Comparison of ENCODE assay signal across 19 cellular contexts in genomic region chrX:114924846-114925245, GRCh38.
DNase-seq lines count a peak whose midpoint lies in the region; ATAC-seq, FAIRE-seq and TF ChIP-seq lines count a peak whose summit lies in the region.
"Had no signal": no experiment of that assay in that cellular context is flagged by ENCODE, and none has a peak within 500 bp of the region (broad histone marks: within the 10 kb centered on the region; RNA-seq: fewer than 3 reads in every experiment).

No MANE protein-coding gene starts in this region.

- H3K27ac Mint-ChIP-seq in astrocyte (ENCODE audit: unreplicated experiment), result no peak overlapping the region
- H3K27ac Mint-ChIP-seq: activated naive CD8-positive, alpha-beta T cell had no signal

- no peaks in the 10 kb centered on the region for H3K9me3 ChIP-seq in AG04450 (ENCODE audit: control insufficient read depth, insufficient read depth, low read length)
- no peaks in the 10 kb centered on the region for H3K9me3 ChIP-seq in GM23248 (ENCODE audit: low read depth)
- H3K9me3 ChIP-seq in astrocyte (ENCODE audit: insufficient read depth, low read depth, low read length), result no peaks in the 10 kb centered on the region
- H3K9me3 ChIP-seq in esophagus muscularis mucosa, result no peaks in the 10 kb centered on the region
- H3K9me3 ChIP-seq: BLaER1, esophagus squamous epithelium, ovary had no signal

- H3K9me3 Mint-ChIP-seq in astrocyte (ENCODE audit: unreplicated experiment), result no peaks in the 10 kb centered on the region

- in situ Hi-C loops in GM23248 (cut with MboI), result no loop called here

- H3K4me1 ChIP-seq in GM23248 (ENCODE audit: insufficient read depth), result peaks cover 9% of the 10 kb centered on the region
- no peaks in the 10 kb centered on the region for H3K4me1 ChIP-seq in astrocyte (ENCODE audit: insufficient read depth, low read length)
- H3K4me1 ChIP-seq in esophagus muscularis mucosa, result peaks cover 0 to 3% (median 0%) of the 10 kb centered on the region in 4 donors
- H3K4me1 ChIP-seq: BLaER1, esophagus squamous epithelium had no signal

- peaks cover 6% of the 10 kb centered on the region for H3K4me1 Mint-ChIP-seq in astrocyte (ENCODE audit: low read depth, unreplicated experiment)

- FAIRE-seq in astrocyte (lab: Jason Lieb, UNC), result peak; percentile 87
- FAIRE-seq: GM12891 had no signal

- intact Hi-C loops in esophagus muscularis mucosa (cut with DNase I), result no loop called here

- H2AFZ ChIP-seq in GM23248, result no peak overlapping the region; the same call in 1 of the 2 replicates
- H2AFZ ChIP-seq in astrocyte (ENCODE audit: low read depth, low read length), result peak overlapping the region; percentile 26
- H2AFZ ChIP-seq: PC-9 had no signal

- no peak for TF ChIP-seq CTCF in AG04450 (IDR thresholded peaks at IDR 0.05; ENCODE audit: low read depth, low read length)
- no peak for TF ChIP-seq CTCF in astrocyte (IDR thresholded peaks at IDR 0.05; ENCODE audit: insufficient read depth, low read depth, low read length)
- no peak for TF ChIP-seq CTCF in esophagus muscularis mucosa (IDR thresholded peaks at IDR 0.05)

- H3K4me3 ChIP-seq in AG04450 (ENCODE audit: low read depth, low read length) (no peak overlapping the region), GM23248 (no peak overlapping the region), astrocyte (ENCODE audit: insufficient read depth, low read depth, low read length) (no peak overlapping the region), esophagus muscularis mucosa (no peak overlapping the region)
- H3K4me3 ChIP-seq: BLaER1, esophagus squamous epithelium, ovary, PC-9 had no signal

- no peaks in the 10 kb centered on the region for H3K9me2 ChIP-seq in GM23248 (ENCODE audit: insufficient read depth)

- no peak for TF ChIP-seq EP300 in esophagus muscularis mucosa (IDR thresholded peaks at IDR 0.05)

- H3K27me3 ChIP-seq in AG04450 (ENCODE audit: control insufficient read depth, insufficient read depth, low read length), result no peaks in the 10 kb centered on the region
- no peaks in the 10 kb centered on the region for H3K27me3 ChIP-seq in GM23248 (replicated peaks; ENCODE audit: insufficient read depth)
- H3K27me3 ChIP-seq in astrocyte (ENCODE audit: insufficient read depth, low read length), result no peaks in the 10 kb centered on the region
- H3K27me3 ChIP-seq in esophagus muscularis mucosa, result no peaks in the 10 kb centered on the region
- H3K27me3 ChIP-seq: esophagus squamous epithelium, ovary had no signal

- no peaks in the 10 kb centered on the region for H3K79me2 ChIP-seq in GM23248 (ENCODE audit: insufficient read depth)
- H3K79me2 ChIP-seq in astrocyte (ENCODE audit: insufficient read depth, low read length), result no peaks in the 10 kb centered on the region

- H3K4me2 ChIP-seq in GM23248 (ENCODE audit: unreplicated experiment), result peak overlapping the region; percentile 7
- H3K4me2 ChIP-seq in astrocyte (ENCODE audit: low read length), result no peak overlapping the region
- H3K4me2 ChIP-seq: BLaER1, PC-9 had no signal

- no peaks in the 10 kb centered on the region for H3K36me3 Mint-ChIP-seq in astrocyte (ENCODE audit: low read depth, unreplicated experiment)
- H3K36me3 Mint-ChIP-seq: activated naive CD8-positive, alpha-beta T cell had no signal

- H3K36me3 ChIP-seq in GM23248 (ENCODE audit: low read depth), result no peaks in the 10 kb centered on the region
- no peaks in the 10 kb centered on the region for H3K36me3 ChIP-seq in astrocyte (ENCODE audit: insufficient read depth, low read length)
- H3K36me3 ChIP-seq in esophagus muscularis mucosa, result no peaks in the 10 kb centered on the region
- H3K36me3 ChIP-seq: BLaER1, esophagus squamous epithelium, ovary had no signal

- CTCF ChIA-PET in AG04450 (lab: Charles Lee), result interaction anchor here (0.9 kb wide), 1 partner anchor 35 kb away, joined by 3 read pairs; no protein-coding TSS in a partner anchor

- no peak for ATAC-seq in HG02588 (IDR thresholded peaks at IDR 0.05; ENCODE audit: unreplicated experiment)
- ATAC-seq in GM18873 (IDR thresholded peaks at IDR 0.05; ENCODE audit: low FRiP score, unreplicated experiment), result no peak

- H3K27me3 Mint-ChIP-seq in astrocyte (ENCODE audit: low read depth, unreplicated experiment), result no peaks in the 10 kb centered on the region
- H3K27me3 Mint-ChIP-seq: activated naive CD8-positive, alpha-beta T cell had no signal

- no peak overlapping the region for H3K9ac ChIP-seq in GM23248
- no peak overlapping the region for H3K9ac ChIP-seq in astrocyte (ENCODE audit: low read length)
- H3K9ac ChIP-seq: BLaER1 had no signal

- DNase-seq in AG04450 (ENCODE audit: low read depth, low spot score), result peak; percentile 4
- peak; percentile 47 for DNase-seq in GM23248
- DNase-seq in astrocyte (ENCODE audit: low read depth), result peak; percentile 69
- peak; percentile 21 for DNase-seq in iPS-NIHi7 (ENCODE audit: extremely low spot score)
- no peak for DNase-seq in NCI-H345 treated with DMSO at 0.1 percent for 48 hours (lab: John Stamatoyannopoulos, UW; ENCODE audit: unreplicated experiment)
- DNase-seq in esophagus muscularis mucosa (ENCODE audit: extremely low spot score), result no peak
- DNase-seq: activated CD4-positive, alpha-beta T cell treated with anti-CD3 and anti-CD28 coated beads for 1 hour; cortex of kidney; DMS79; esophagus squamous epithelium; NCI-H146; NCI-H510A; ovary had no signal

- H3K27ac ChIP-seq in AG04450 (ENCODE audit: low read depth, low read length), result no peak overlapping the region
- H3K27ac ChIP-seq in GM23248, result no peak overlapping the region
- peak overlapping the region; percentile 33 for H3K27ac ChIP-seq in astrocyte (ENCODE audit: low read depth, low read length)
- H3K27ac ChIP-seq in esophagus muscularis mucosa (replicated peaks in 1 of 4), result no peak overlapping the region
- H3K27ac ChIP-seq: BLaER1, esophagus squamous epithelium, ovary, PC-9 had no signal

- TF ChIP-seq POLR2A in esophagus muscularis mucosa (IDR thresholded peaks at IDR 0.05; ENCODE audit: low read depth), result no peak

- POLR2A ChIA-PET in AG04450 (lab: Yijun Ruan, JAX), result no interaction called here

- H4K20me1 ChIP-seq in GM23248 (ENCODE audit: insufficient read depth), result no peaks in the 10 kb centered on the region
- H4K20me1 ChIP-seq in astrocyte (ENCODE audit: insufficient read depth, low read length), result no peaks in the 10 kb centered on the region

- H3F3A ChIP-seq in GM23248 (ENCODE audit: insufficient read depth), result no peaks in the 10 kb centered on the region; the same call in 1 of the 2 replicates

- no peak overlapping the region for H3K4me3 Mint-ChIP-seq in astrocyte (ENCODE audit: unreplicated experiment)
- H3K4me3 Mint-ChIP-seq: activated naive CD8-positive, alpha-beta T cell had no signal

Comparison
In these comparisons a context has a peak if more than half of its experiments do, and no peak if none do; other contexts are left out.
1. DNase-seq: peak in AG04450 (single experiment), GM23248 (single experiment), astrocyte (single experiment) and iPS-NIHi7 (single experiment); none in NCI-H345 treated with DMSO at 0.1 percent for 48 hours (single experiment) and esophagus muscularis mucosa (single experiment).